Comparison of ENCODE assay signal across 15 cellular contexts in the genomic region with DNA sequence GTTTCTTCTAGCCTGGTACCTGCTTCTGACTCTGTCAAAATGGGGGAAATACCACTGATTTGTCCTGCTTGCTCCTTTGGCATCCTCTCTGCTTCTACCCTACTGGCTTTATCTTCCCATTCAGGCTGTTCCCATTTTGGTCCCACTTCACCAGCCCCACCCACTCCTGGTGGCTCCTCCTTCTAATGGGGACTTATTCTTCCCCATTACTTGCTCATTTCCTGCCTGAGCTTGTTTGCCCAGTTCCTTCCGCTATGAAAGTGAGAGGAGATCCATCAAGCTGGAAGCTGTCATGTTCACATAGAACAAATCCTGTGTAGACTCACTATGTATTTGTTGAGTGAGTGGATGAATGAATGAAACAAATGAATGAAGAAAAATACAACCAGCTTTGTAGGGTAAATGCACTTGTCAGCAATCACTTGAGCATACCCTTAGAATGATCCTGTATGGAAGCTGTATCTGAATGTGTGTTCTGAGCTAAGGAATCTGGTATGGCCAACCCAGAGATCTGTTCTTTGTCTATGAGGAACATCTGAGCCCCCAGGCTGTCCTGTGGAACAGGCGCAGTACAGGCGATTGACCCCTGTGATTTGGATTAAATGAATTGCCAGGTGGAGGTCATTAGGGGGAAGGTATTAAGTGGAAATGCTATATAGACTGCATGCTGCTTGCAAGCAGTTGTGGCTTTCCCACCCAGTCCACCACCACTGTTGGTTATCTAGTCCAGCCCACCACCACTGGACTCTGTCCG.
A peak's percentile ranks its signal among the peaks of the same experiment; 100 is the strongest.
DNase-seq lines count a peak whose midpoint lies in the region; ATAC-seq and TF ChIP-seq lines count a peak whose summit lies in the region.
"Had no signal": no experiment of that assay in that cellular context is flagged by ENCODE, and none has a peak within 500 bp of the region (broad histone marks: within the 10 kb centered on the region; RNA-seq: fewer than 3 reads in every experiment).

No MANE protein-coding gene starts in this region.

- no peak overlapping the region for H3K4me3 ChIP-seq in IMR-90 (ENCODE audit: insufficient read depth, low read depth, low read length)
- H3K4me3 ChIP-seq in left lung: no peak overlapping the region
- H3K4me3 ChIP-seq: SJSA1, stomach had no signal

- no peaks in the 10 kb centered on the region for H3K36me3 ChIP-seq in IMR-90 (ENCODE audit: control insufficient read depth, insufficient read depth, low read length)
- no peaks in the 10 kb centered on the region for H3K36me3 ChIP-seq in left lung
- H3K36me3 ChIP-seq: SJSA1, stomach, WERI-Rb-1 had no signal

- no peak overlapping the region for H2BK120ac ChIP-seq in IMR-90 (ENCODE audit: low read depth, low read length)

- H3K23ac ChIP-seq in IMR-90 (ENCODE audit: low read depth, low read length): no peak overlapping the region

- no peak overlapping the region for H3K56ac ChIP-seq in IMR-90 (ENCODE audit: extremely low read depth, insufficient read depth, low read length)

- peak overlapping the region; percentile 19 for H2AK9ac ChIP-seq in IMR-90 (replicated peaks; ENCODE audit: low read depth, low read length, poor library complexity)

- in situ Hi-C loops in IMR-90 (cut with MboI; ENCODE audit: low sequenced_read_pairs): no loop called here

- POLR2A ChIA-PET in IMR-90 (lab: Charles Lee; ENCODE audit: unreplicated experiment): no interaction called here

- peaks cover 3% of the 10 kb centered on the region; the same call in 1 of the 2 replicates for H3K9me1 ChIP-seq in IMR-90 (ENCODE audit: insufficient read depth, low read length)

- 0 out of 2 replicates have a peak overlapping the region, but pooled peaks have one; percentile 45 for H3K14ac ChIP-seq in IMR-90 (replicated peaks; ENCODE audit: low read depth, low read length)

- no peak overlapping the region for H3K4me3 Mint-ChIP-seq in glutamatergic neuron (ENCODE audit: unreplicated experiment)
- H3K4me3 Mint-ChIP-seq: IgD-negative memory B cell, neural crest cell had no signal

- DNase-seq in CD1c-positive myeloid dendritic cell (ENCODE audit: extremely low spot score) (peak; percentile 52), IMR-90 (no peak), UCSD-AML1 (lab: John Stamatoyannopoulos, UW; ENCODE audit: unreplicated experiment) (peak; percentile 33), left lung (no peak), glutamatergic neuron (no peak), COLO829 (ENCODE audit: low spot score) (no peak), NCI-H1930 (lab: John Stamatoyannopoulos, UW) (no peak), AG08396 (ENCODE audit: low spot score) (no peak)
- DNase-seq: activated naive CD4-positive, alpha-beta T cell; NCI-H1694; stomach had no signal

- no peak for TF ChIP-seq CTCF in IMR-90 (conservative IDR thresholded peaks at IDR 0.05; ENCODE audit: low read depth, low read length)
- no peak for TF ChIP-seq CTCF in left lung (IDR thresholded peaks at IDR 0.05)
- no peak for TF ChIP-seq CTCF in glutamatergic neuron (IDR thresholded peaks at IDR 0.05; ENCODE audit: partially characterized antibody, unreplicated experiment)

- no peak overlapping the region for H3K27ac Mint-ChIP-seq in glutamatergic neuron (ENCODE audit: unreplicated experiment)
- H3K27ac Mint-ChIP-seq: IgD-negative memory B cell had no signal

- H2BK20ac ChIP-seq in IMR-90 (ENCODE audit: low read depth, low read length): no peak overlapping the region

- TF ChIP-seq RAD21 in IMR-90 (IDR thresholded peaks at IDR 0.05; ENCODE audit: low read length): no peak

- H3K4me2 ChIP-seq in IMR-90 (ENCODE audit: low read depth, low read length): no peak overlapping the region

- H4K91ac ChIP-seq in IMR-90 (ENCODE audit: insufficient read depth, low read depth, low read length): no peak overlapping the region

- intact Hi-C loops in IMR-90 (cut with micrococcal nuclease): no loop called here
- intact Hi-C loops in left lung (cut with DNase I): no loop called here

- H2AFZ ChIP-seq in IMR-90 (replicated peaks; ENCODE audit: low read length, poor library complexity): no peak overlapping the region

- H4K20me1 ChIP-seq in IMR-90 (ENCODE audit: insufficient read depth, low read length): no peaks in the 10 kb centered on the region

- H3K27me3 Mint-ChIP-seq in glutamatergic neuron (ENCODE audit: unreplicated experiment): no peaks in the 10 kb centered on the region

- dilution Hi-C loops in IMR-90 (cut with HindIII; ENCODE audit: low sequenced_read_pairs, unreplicated experiment): no loop called here

- no TSS peak for BruUV-seq in IMR-90 (replicated peaks; lab: Mats Ljungman, UMichigan)

- H3K9ac ChIP-seq in IMR-90 (ENCODE audit: low read depth, low read length): no peak overlapping the region

- no peaks in the 10 kb centered on the region for H3K9me3 ChIP-seq in IMR-90 (ENCODE audit: control insufficient read depth, insufficient read depth, low read length)
- no peaks in the 10 kb centered on the region for H3K9me3 ChIP-seq in left lung
- H3K9me3 ChIP-seq: SJSA1, stomach had no signal

- peaks cover 1% of the 10 kb centered on the region for H3K9me3 Mint-ChIP-seq in glutamatergic neuron (ENCODE audit: unreplicated experiment)
- H3K9me3 Mint-ChIP-seq: IgD-negative memory B cell, neural crest cell had no signal

- no peak overlapping the region for H2AK5ac ChIP-seq in IMR-90 (ENCODE audit: low read depth, low read length)

- H3K4me1 Mint-ChIP-seq in glutamatergic neuron (ENCODE audit: low read depth, unreplicated experiment): peaks cover 7% of the 10 kb centered on the region

- no peaks in the 10 kb centered on the region for H3K36me3 Mint-ChIP-seq in glutamatergic neuron (ENCODE audit: unreplicated experiment)

- H4K5ac ChIP-seq in IMR-90 (ENCODE audit: low read depth, low read length): no peak overlapping the region

- no peak overlapping the region for H4K8ac ChIP-seq in IMR-90 (ENCODE audit: low read depth in 2 of 2, low read length in 2 of 2)

- no peak overlapping the region for H3K4ac ChIP-seq in IMR-90 (ENCODE audit: low read depth, low read length)

- H3K27ac ChIP-seq in IMR-90 (ENCODE audit: insufficient read depth, low read length): no peak overlapping the region
- H3K27ac ChIP-seq in left lung: no peak overlapping the region
- H3K27ac ChIP-seq: SJSA1, stomach, WERI-Rb-1 had no signal

- H3K4me1 ChIP-seq in IMR-90 (ENCODE audit: control insufficient read depth, insufficient read depth, low read length) (peaks cover 2% of the 10 kb centered on the region; the same call in 1 of the 2 replicates), left lung (peaks cover 0 to 6% of the 10 kb centered on the region in 2 donors)

- H3K18ac ChIP-seq in IMR-90 (ENCODE audit: low read depth, low read length): no peak overlapping the region

- no peak; the same call in 1 of the 2 replicates for ATAC-seq in IMR-90 (ENCODE audit: low read depth)
- peak; percentile 33 for ATAC-seq in left lung

- no peak for TF ChIP-seq POLR2A in IMR-90 (IDR thresholded peaks at IDR 0.05; ENCODE audit: low read depth, low read length)

- H2BK15ac ChIP-seq in IMR-90 (ENCODE audit: low read depth, low read length): no peak overlapping the region

- H3K79me1 ChIP-seq in IMR-90 (ENCODE audit: low read depth in 1 of 2, low read length in 2 of 2): no peaks in the 10 kb centered on the region

- H3K27me3 ChIP-seq in IMR-90 (ENCODE audit: control insufficient read depth, insufficient read depth, low read length) (no peaks in the 10 kb centered on the region), left lung (no peaks in the 10 kb centered on the region)
- H3K27me3 ChIP-seq: SJSA1, stomach had no signal

- CTCF ChIA-PET in IMR-90 (lab: Yijun Ruan, JAX): interaction anchor here (0.6 kb wide), 1 partner anchor 227 kb away, joined by 3 read pairs; no protein-coding TSS in a partner anchor

- no peak overlapping the region for H2BK5ac ChIP-seq in IMR-90 (ENCODE audit: low read depth, low read length, poor library complexity, severe bottlenecking)

- WGBS in IMR-90 (ENCODE audit: extremely low coverage in 2 of 2, insufficient read length in 1 of 2), 2 experiments: 100% methylated on average over 2 of the region's 4 CpGs; no CpG with 5 or more reads in 1 of the 2 experiments

TF ChIP-seq in IMR-90, 13 proteins besides CTCF, POLR2A, EP300 and RAD21:
- TF ChIP-seq NFE2L2 (IDR thresholded peaks at IDR 0.05; ENCODE audit: low read depth, low read length) (no peak), RFX5 (IDR thresholded peaks at IDR 0.05; ENCODE audit: low read depth, low read length) (no peak), SMC3 (IDR thresholded peaks at IDR 0.05; ENCODE audit: low read depth, low read length) (no peak), RCOR1 (IDR thresholded peaks at IDR 0.05; ENCODE audit: insufficient replicate concordance, low read length) (no peak)

Comparison
In these comparisons a context has a peak if more than half of its experiments do, and no peak if none do; other contexts are left out.
1. DNase-seq: peak in CD1c-positive myeloid dendritic cell (single experiment) and UCSD-AML1 (single experiment); none in IMR-90 (single experiment), left lung (0 of 2), glutamatergic neuron (single experiment), COLO829 (single experiment), NCI-H1930 (0 of 2) and AG08396 (single experiment).